ENCODE assay signal across 3 cellular contexts in genomic region chr4:8844976-8845690, GRCh38.
TF ChIP-seq lines count a peak whose summit lies in the region.

No MANE protein-coding gene starts in this region.

TF ChIP-seq in SK-N-SH, 30 proteins besides CTCF, POLR2A, EP300 and RAD21 (continued from another document):
- TF ChIP-seq RXRA (IDR thresholded peaks at IDR 0.05; ENCODE audit: borderline replicate concordance, low read depth) (no peak), NFIC (IDR thresholded peaks at IDR 0.05; ENCODE audit: borderline replicate concordance) (no peak), CHD2 (IDR thresholded peaks at IDR 0.05; ENCODE audit: low read length, partially characterized antibody) (no peak), SIN3A (IDR thresholded peaks at IDR 0.05; ENCODE audit: borderline replicate concordance, low read depth, low read length) (no peak), PBX3 (IDR thresholded peaks at IDR 0.05) (no peak), YY1 (IDR thresholded peaks at IDR 0.05; ENCODE audit: low read depth) (no peak), TEAD4 (IDR thresholded peaks at IDR 0.05; ENCODE audit: borderline replicate concordance, insufficient read depth) (no peak), RFX5 (IDR thresholded peaks at IDR 0.05; ENCODE audit: low read length) (no peak), RCOR1 (IDR thresholded peaks at IDR 0.05; ENCODE audit: low read length) (no peak), GABPA (IDR thresholded peaks at IDR 0.05; ENCODE audit: low read depth) (no peak), JUND (IDR thresholded peaks at IDR 0.05) (no peak)
- TF ChIP-seq, protein P1, sequence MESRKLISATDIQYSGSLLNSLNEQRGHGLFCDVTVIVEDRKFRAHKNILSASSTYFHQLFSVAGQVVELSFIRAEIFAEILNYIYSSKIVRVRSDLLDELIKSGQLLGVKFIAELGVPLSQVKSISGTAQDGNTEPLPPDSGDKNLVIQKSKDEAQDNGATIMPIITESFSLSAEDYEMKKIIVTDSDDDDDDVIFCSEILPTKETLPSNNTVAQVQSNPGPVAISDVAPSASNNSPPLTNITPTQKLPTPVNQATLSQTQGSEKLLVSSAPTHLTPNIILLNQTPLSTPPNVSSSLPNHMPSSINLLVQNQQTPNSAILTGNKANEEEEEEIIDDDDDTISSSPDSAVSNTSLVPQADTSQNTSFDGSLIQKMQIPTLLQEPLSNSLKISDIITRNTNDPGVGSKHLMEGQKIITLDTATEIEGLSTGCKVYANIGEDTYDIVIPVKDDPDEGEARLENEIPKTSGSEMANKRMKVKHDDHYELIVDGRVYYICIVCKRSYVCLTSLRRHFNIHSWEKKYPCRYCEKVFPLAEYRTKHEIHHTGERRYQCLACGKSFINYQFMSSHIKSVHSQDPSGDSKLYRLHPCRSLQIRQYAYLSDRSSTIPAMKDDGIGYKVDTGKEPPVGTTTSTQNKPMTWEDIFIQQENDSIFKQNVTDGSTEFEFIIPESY (IDR thresholded peaks at IDR 0.05; ENCODE audit: borderline replicate concordance, low read depth) = no peak
- TF ChIP-seq, protein P2, sequence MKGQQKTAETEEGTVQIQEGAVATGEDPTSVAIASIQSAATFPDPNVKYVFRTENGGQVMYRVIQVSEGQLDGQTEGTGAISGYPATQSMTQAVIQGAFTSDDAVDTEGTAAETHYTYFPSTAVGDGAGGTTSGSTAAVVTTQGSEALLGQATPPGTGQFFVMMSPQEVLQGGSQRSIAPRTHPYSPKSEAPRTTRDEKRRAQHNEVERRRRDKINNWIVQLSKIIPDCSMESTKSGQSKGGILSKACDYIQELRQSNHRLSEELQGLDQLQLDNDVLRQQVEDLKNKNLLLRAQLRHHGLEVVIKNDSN (IDR thresholded peaks at IDR 0.05; ENCODE audit: borderline replicate concordance, low read depth) = no peak
- TF ChIP-seq, protein P3, sequence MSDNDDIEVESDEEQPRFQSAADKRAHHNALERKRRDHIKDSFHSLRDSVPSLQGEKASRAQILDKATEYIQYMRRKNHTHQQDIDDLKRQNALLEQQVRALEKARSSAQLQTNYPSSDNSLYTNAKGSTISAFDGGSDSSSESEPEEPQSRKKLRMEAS (IDR thresholded peaks at IDR 0.05; ENCODE audit: low read depth) = no peak

TF ChIP-seq in SK-N-SH treated with all-trans-retinoic acid at 6 μM for 48 hours, 23 proteins besides CTCF, POLR2A, EP300 and RAD21 (continued from another document):
- TF ChIP-seq TCF4 (CRISPR knock-in tag; IDR thresholded peaks at IDR 0.05; ENCODE audit: borderline replicate concordance) = no peak
- TF ChIP-seq, protein P4, sequence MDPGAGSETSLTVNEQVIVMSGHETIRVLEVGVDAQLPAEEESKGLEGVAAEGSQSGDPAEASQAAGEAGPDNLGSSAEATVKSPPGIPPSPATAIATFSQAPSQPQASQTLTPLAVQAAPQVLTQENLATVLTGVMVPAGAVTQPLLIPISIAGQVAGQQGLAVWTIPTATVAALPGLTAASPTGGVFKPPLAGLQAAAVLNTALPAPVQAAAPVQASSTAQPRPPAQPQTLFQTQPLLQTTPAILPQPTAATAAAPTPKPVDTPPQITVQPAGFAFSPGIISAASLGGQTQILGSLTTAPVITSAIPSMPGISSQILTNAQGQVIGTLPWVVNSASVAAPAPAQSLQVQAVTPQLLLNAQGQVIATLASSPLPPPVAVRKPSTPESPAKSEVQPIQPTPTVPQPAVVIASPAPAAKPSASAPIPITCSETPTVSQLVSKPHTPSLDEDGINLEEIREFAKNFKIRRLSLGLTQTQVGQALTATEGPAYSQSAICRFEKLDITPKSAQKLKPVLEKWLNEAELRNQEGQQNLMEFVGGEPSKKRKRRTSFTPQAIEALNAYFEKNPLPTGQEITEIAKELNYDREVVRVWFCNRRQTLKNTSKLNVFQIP (CRISPR knock-in tag; IDR thresholded peaks at IDR 0.05; ENCODE audit: borderline replicate concordance, low read depth) = no peak
- no peak for TF ChIP-seq CSDC2 (CRISPR knock-in tag; IDR thresholded peaks at IDR 0.05)
- no peak for TF ChIP-seq RARB (CRISPR knock-in tag; IDR thresholded peaks at IDR 0.05)
- no peak for TF ChIP-seq OSR1 (CRISPR knock-in tag; IDR thresholded peaks at IDR 0.05)
- TF ChIP-seq ZFP30 (CRISPR knock-in tag; IDR thresholded peaks at IDR 0.05) = no peak

TF ChIP-seq in HEK293T, 16 proteins besides CTCF, POLR2A, EP300 and RAD21 (continued from another document):
- TF ChIP-seq, protein P5, sequence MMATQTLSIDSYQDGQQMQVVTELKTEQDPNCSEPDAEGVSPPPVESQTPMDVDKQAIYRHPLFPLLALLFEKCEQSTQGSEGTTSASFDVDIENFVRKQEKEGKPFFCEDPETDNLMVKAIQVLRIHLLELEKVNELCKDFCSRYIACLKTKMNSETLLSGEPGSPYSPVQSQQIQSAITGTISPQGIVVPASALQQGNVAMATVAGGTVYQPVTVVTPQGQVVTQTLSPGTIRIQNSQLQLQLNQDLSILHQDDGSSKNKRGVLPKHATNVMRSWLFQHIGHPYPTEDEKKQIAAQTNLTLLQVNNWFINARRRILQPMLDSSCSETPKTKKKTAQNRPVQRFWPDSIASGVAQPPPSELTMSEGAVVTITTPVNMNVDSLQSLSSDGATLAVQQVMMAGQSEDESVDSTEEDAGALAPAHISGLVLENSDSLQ (IDR thresholded peaks at IDR 0.05) = no peak
- TF ChIP-seq CTBP1 (IDR thresholded peaks at IDR 0.05; ENCODE audit: borderline replicate concordance) (no peak), LEF1 (IDR thresholded peaks at IDR 0.05; ENCODE audit: borderline replicate concordance) (no peak), SP1 (IDR thresholded peaks at IDR 0.05) (no peak), SUZ12 (IDR thresholded peaks at IDR 0.05) (no peak), L3MBTL2 (conservative IDR thresholded peaks at IDR 0.05) (no peak), HDGF (IDR thresholded peaks at IDR 0.05; ENCODE audit: borderline replicate concordance) (no peak), ARNT (IDR thresholded peaks at IDR 0.05) (no peak), TARDBP (IDR thresholded peaks at IDR 0.05) (no peak), FOXA1 (IDR thresholded peaks at IDR 0.05) (no peak), FOXK2 (IDR thresholded peaks at IDR 0.05) (no peak), NFRKB (IDR thresholded peaks at IDR 0.05) (no peak)
